ENCODE assay signal across 12 cellular contexts in genomic region chr7:36036590-36036989, GRCh38.
DNase-seq lines count a peak whose midpoint lies in the region; ATAC-seq and TF ChIP-seq lines count a peak whose summit lies in the region.
"Had no signal": no experiment of that assay in that cellular context is flagged by ENCODE, and none has a peak within 500 bp of the region (broad histone marks: within the 10 kb centered on the region; RNA-seq: fewer than 3 reads in every experiment).

No MANE protein-coding gene starts in this region.

- no peak for TF ChIP-seq EP300 in suprapubic skin (IDR thresholded peaks at IDR 0.05)

- no peak overlapping the region for H3K9ac ChIP-seq in HUES48 (ENCODE audit: low read depth, low read length)

- peak; percentile 76 for DNase-seq in dermis blood vessel endothelial cell
- DNase-seq in lower lobe of right lung: no peak
- DNase-seq in suprapubic skin (ENCODE audit: low spot score in 2 of 2): no peak
- no peak for DNase-seq in iPS-NIHi11 (ENCODE audit: low spot score)
- DNase-seq in T-helper 2 cell: no peak
- DNase-seq: activated T-cell treated with anti-CD3 and anti-CD28 coated beads for 4 hours; CD4-positive, CD25-positive, alpha-beta regulatory T cell; nephron progenitor cell had no signal

- no peak for TF ChIP-seq POLR2A in suprapubic skin (IDR thresholded peaks at IDR 0.05)

- H3K27ac ChIP-seq in HUES48 (ENCODE audit: low read depth, low read length) (peak overlapping the region; percentile 9), lower lobe of right lung (peak overlapping the region; percentile 87), suprapubic skin (peak overlapping the region; percentile 63)

- intact Hi-C loops in lower lobe of right lung (cut with DNase I): no loop called here

- TF ChIP-seq CTCF in lower lobe of right lung (IDR thresholded peaks at IDR 0.05) (no peak), suprapubic skin (IDR thresholded peaks at IDR 0.05) (no peak)

- H3K36me3 ChIP-seq in HUES48 (ENCODE audit: control insufficient read depth, insufficient read depth, low read length): no peaks in the 10 kb centered on the region
- no peaks in the 10 kb centered on the region for H3K36me3 ChIP-seq in lower lobe of right lung
- H3K36me3 ChIP-seq in suprapubic skin: no peaks in the 10 kb centered on the region

- 0 out of 2 replicates have a peak, but pooled peaks cover 7% of the 10 kb centered on the region for H3K4me1 ChIP-seq in HUES48 (ENCODE audit: control insufficient read depth, insufficient read depth, low read length)
- peaks cover 39% of the 10 kb centered on the region for H3K4me1 ChIP-seq in lower lobe of right lung
- H3K4me1 ChIP-seq in suprapubic skin: peaks cover 25% of the 10 kb centered on the region

- H3K27me3 ChIP-seq in HUES48 (ENCODE audit: control insufficient read depth, insufficient read depth, low read length) (no peaks in the 10 kb centered on the region), lower lobe of right lung (ENCODE audit: low read depth) (no peaks in the 10 kb centered on the region), suprapubic skin (no peaks in the 10 kb centered on the region)

- no peak overlapping the region for H3K4me3 ChIP-seq in HUES48 (ENCODE audit: low read depth, low read length)
- no peak overlapping the region for H3K4me3 ChIP-seq in lower lobe of right lung
- H3K4me3 ChIP-seq in suprapubic skin: no peak overlapping the region
- H3K4me3 ChIP-seq: GM12878 had no signal

- H3K9me3 ChIP-seq in HUES48 (ENCODE audit: control insufficient read depth, insufficient read depth, low read length): no peaks in the 10 kb centered on the region
- H3K9me3 ChIP-seq in lower lobe of right lung: no peaks in the 10 kb centered on the region
- no peaks in the 10 kb centered on the region for H3K9me3 ChIP-seq in suprapubic skin

- 55% methylated on average over 4 of the region's 4 CpGs for WGBS in suprapubic skin

- ATAC-seq in lower lobe of right lung: no peak
- no peak for ATAC-seq in HG03045 (IDR thresholded peaks at IDR 0.05; ENCODE audit: unreplicated experiment)
- no peak for ATAC-seq in GM21447 (IDR thresholded peaks at IDR 0.05; ENCODE audit: unreplicated experiment)
- ATAC-seq: GM12878 had no signal

Comparison
In these comparisons a context has a peak if more than half of its experiments do, and no peak if none do; other contexts are left out.
1. H3K27ac ChIP-seq: peak in every context shown above with its lines; median percentile 87 in lower lobe of right lung; 63 in suprapubic skin; 9 in HUES48.